ENCODE assay signal across 8 cellular contexts in genomic region chr12:14716848-14717444, GRCh38. TPM values are rescaled to one million over a fixed set of nuclear protein-coding genes. Genes with fewer than 3 reads are reported as not detected.
DNase-seq lines count a peak whose midpoint lies in the region; ATAC-seq and TF ChIP-seq lines count a peak whose summit lies in the region.

No MANE protein-coding gene starts in this region.

- H3K4me1 Mint-ChIP-seq in activated T-helper 17 cell treated with anti-CD3 and anti-CD28 coated beads, Interleukin-2, amount 50 U/mL, for 72 hours: no peaks in the 10 kb centered on the region

- peak; percentile 72 for TF ChIP-seq CTCF in OCI-LY1 (IDR thresholded peaks at IDR 0.05; ENCODE audit: low read length)
- TF ChIP-seq CTCF in smooth muscle cell (IDR thresholded peaks at IDR 0.05; ENCODE audit: borderline replicate concordance, insufficient read depth, poor library complexity, severe bottlenecking): peak; percentile 44

- no peaks in the 10 kb centered on the region for H3K9me2 ChIP-seq in OCI-LY1 (ENCODE audit: low read depth, low read length)

- H3F3A ChIP-seq in OCI-LY1 (ENCODE audit: insufficient read depth, low read length) (no peaks in the 10 kb centered on the region), smooth muscle cell (ENCODE audit: low read depth) (no peaks in the 10 kb centered on the region)

- DNase-seq in NCI-H510A treated with DMSO at 0.1 percent for 48 hours (lab: John Stamatoyannopoulos, UW) (peak; percentile 6), NCI-H510A (lab: John Stamatoyannopoulos, UW) (no peak), globus pallidus (ENCODE audit: low spot score) (peak; percentile 13), smooth muscle cell (lab: John Stamatoyannopoulos, UW; ENCODE audit: unreplicated experiment) (no peak)

- 40% methylated on average over 1 of the region's 1 CpG for WGBS in smooth muscle cell (ENCODE audit: low lambda C conversion rate)

- no peak overlapping the region for H3K27ac Mint-ChIP-seq in activated T-helper 17 cell treated with anti-CD3 and anti-CD28 coated beads, Interleukin-2, amount 50 U/mL, for 72 hours

- H3K27me3 Mint-ChIP-seq in activated T-helper 17 cell treated with anti-CD3 and anti-CD28 coated beads, Interleukin-2, amount 50 U/mL, for 72 hours: peaks cover 8% of the 10 kb centered on the region

- no peak overlapping the region for H3K4me3 ChIP-seq in OCI-LY1 (ENCODE audit: low read depth, low read length, poor library complexity, severe bottlenecking)
- H3K4me3 ChIP-seq in smooth muscle cell: no peak overlapping the region

- H3K36me3 Mint-ChIP-seq in activated T-helper 17 cell treated with anti-CD3 and anti-CD28 coated beads, Interleukin-2, amount 50 U/mL, for 72 hours (ENCODE audit: low read depth): no peaks in the 10 kb centered on the region

- no peaks in the 10 kb centered on the region for H3K9me3 Mint-ChIP-seq in activated T-helper 17 cell treated with anti-CD3 and anti-CD28 coated beads, Interleukin-2, amount 50 U/mL, for 72 hours

- H3K4me2 ChIP-seq in OCI-LY1 (ENCODE audit: low read length): no peak overlapping the region
- no peak overlapping the region for H3K4me2 ChIP-seq in smooth muscle cell

- H4K20me1 ChIP-seq in OCI-LY1 (ENCODE audit: insufficient read depth, low read length) (no peaks in the 10 kb centered on the region), smooth muscle cell (ENCODE audit: low read depth) (no peaks in the 10 kb centered on the region)

- H3K27ac ChIP-seq in OCI-LY1 (ENCODE audit: low read depth, low read length, poor library complexity, severe bottlenecking) (no peak overlapping the region), smooth muscle cell (ENCODE audit: low read depth) (no peak overlapping the region)

- H3K27me3 ChIP-seq in OCI-LY1 (ENCODE audit: insufficient read depth, low read length) (no peaks in the 10 kb centered on the region), smooth muscle cell (ENCODE audit: low read depth) (no peaks in the 10 kb centered on the region)

- H3K9me3 ChIP-seq in OCI-LY1 (ENCODE audit: low read length): no peaks in the 10 kb centered on the region
- no peaks in the 10 kb centered on the region for H3K9me3 ChIP-seq in smooth muscle cell (replicated peaks; ENCODE audit: low read depth)

- no peaks in the 10 kb centered on the region for H3K79me2 ChIP-seq in OCI-LY1 (ENCODE audit: insufficient read depth, low read length)
- H3K79me2 ChIP-seq in smooth muscle cell (ENCODE audit: low read depth): no peaks in the 10 kb centered on the region

- ATAC-seq in HG02623 (IDR thresholded peaks at IDR 0.05; ENCODE audit: unreplicated experiment) (peak; percentile 75), GM21723 (IDR thresholded peaks at IDR 0.05; ENCODE audit: unreplicated experiment) (no peak)
- ATAC-seq in activated T-helper 17 cell treated with anti-CD3 and anti-CD28 coated beads, Interleukin-2, amount 50 U/mL, for 72 hours (replicated peaks): peak; percentile 78

- H3K4me1 ChIP-seq in OCI-LY1 (ENCODE audit: insufficient read depth, low read length, severe bottlenecking): peaks cover 3% of the 10 kb centered on the region
- H3K4me1 ChIP-seq in smooth muscle cell (ENCODE audit: low read depth): no peaks in the 10 kb centered on the region

- H3K9ac ChIP-seq in OCI-LY1 (ENCODE audit: low read length) (no peak overlapping the region), smooth muscle cell (ENCODE audit: low read depth) (no peak overlapping the region)

- no peak overlapping the region for H3K4me3 Mint-ChIP-seq in activated T-helper 17 cell treated with anti-CD3 and anti-CD28 coated beads, Interleukin-2, amount 50 U/mL, for 72 hours

- H2AFZ ChIP-seq in OCI-LY1 (ENCODE audit: low read length) (no peak overlapping the region), smooth muscle cell (ENCODE audit: low read depth) (no peak overlapping the region)

- H3K36me3 ChIP-seq in OCI-LY1 (ENCODE audit: insufficient read depth, low read length): no peaks in the 10 kb centered on the region; the same call in 1 of the 2 replicates
- H3K36me3 ChIP-seq in smooth muscle cell (ENCODE audit: low read depth): no peaks in the 10 kb centered on the region

RNA-seq across cellular contexts. Expression of gene GUCY2C, which starts 20.5 kb away (rescaled TPM):
- total RNA-seq in activated T-helper 17 cell treated with anti-CD3 and anti-CD28 coated beads, Interleukin-2, amount 50 U/mL, for 72 hours: not detected
- not detected in 2 replicates for total RNA-seq in smooth muscle cell
- polyA plus RNA-seq in smooth muscle cell: 0.08 TPM in 1 of 2 replicates, not detected in the other

Comparison
In these comparisons a context has a peak if more than half of its experiments do, and no peak if none do; other contexts are left out.
1. DNase-seq: peak in NCI-H510A treated with DMSO at 0.1 percent for 48 hours (single experiment) and globus pallidus (single experiment); none in NCI-H510A (single experiment) and smooth muscle cell (single experiment).